ENCODE assay signal across 15 cellular contexts in the genomic region with DNA sequence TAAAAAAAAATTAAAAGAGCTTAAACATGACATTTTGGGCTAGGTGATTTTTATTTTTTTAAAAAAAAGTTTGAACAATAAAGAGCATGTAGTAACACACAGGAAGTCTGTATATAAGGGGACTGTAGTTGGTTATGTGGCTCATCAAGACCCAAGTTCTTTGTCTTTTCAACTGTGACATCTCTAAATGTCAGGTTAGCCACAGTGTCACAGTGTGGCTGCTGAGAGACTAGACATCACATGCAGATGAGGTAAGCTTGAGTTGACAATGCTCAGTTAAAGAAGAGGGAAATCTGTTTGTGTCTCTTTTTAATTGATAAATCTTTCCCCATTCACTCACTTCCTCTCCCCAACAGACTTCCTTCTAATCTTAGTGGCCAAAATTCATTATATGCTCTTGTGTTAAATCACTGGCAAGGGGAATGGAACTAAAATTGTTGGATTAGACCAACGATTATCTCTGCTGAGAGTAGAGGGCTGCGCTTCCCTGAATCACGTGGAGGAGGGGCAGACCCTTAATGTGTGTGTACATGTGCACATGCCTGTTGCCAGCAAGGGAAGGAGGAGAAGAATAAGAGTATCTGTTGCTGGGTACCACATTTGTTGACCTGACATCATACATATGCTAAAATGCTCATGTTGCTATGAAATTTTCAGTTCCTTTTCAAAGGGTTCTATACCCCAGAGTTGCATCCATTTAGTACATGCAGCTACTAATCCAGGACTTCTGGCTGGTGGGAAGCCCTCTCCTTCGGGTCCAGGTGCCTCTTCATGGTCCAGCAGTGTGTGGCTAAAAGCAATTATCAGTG.
DNase-seq lines count a peak whose midpoint lies in the region; ATAC-seq and TF ChIP-seq lines count a peak whose summit lies in the region.
"Had no signal": no experiment of that assay in that cellular context is flagged by ENCODE, and none has a peak within 500 bp of the region (broad histone marks: within the 10 kb centered on the region; RNA-seq: fewer than 3 reads in every experiment).

No MANE protein-coding gene starts in this region.

- H3K36me3 ChIP-seq in GM23338 (ENCODE audit: insufficient read depth) (no peaks in the 10 kb centered on the region; the same call in 1 of the 2 replicates), brain microvascular endothelial cell (replicated peaks) (no peaks in the 10 kb centered on the region)
- H3K36me3 ChIP-seq: ovary had no signal

- H3K27me3 ChIP-seq in GM23338 (ENCODE audit: insufficient read depth), result no peaks in the 10 kb centered on the region
- no peaks in the 10 kb centered on the region for H3K27me3 ChIP-seq in brain microvascular endothelial cell (replicated peaks)
- H3K27me3 ChIP-seq: ovary had no signal

- H3F3A ChIP-seq in GM23338 (replicated peaks; ENCODE audit: low read depth), result peaks cover 4% of the 10 kb centered on the region; the same call in 1 of the 2 replicates

- peaks cover 94% of the 10 kb centered on the region for H3K79me2 ChIP-seq in GM23338 (replicated peaks; ENCODE audit: insufficient read depth)

- peak overlapping the region; percentile 51 for H3K27ac ChIP-seq in GM23338 (ENCODE audit: low read depth)
- H3K27ac ChIP-seq in brain microvascular endothelial cell, result no peak overlapping the region
- H3K27ac ChIP-seq: epithelial cell of prostate, ovary had no signal

- no peak overlapping the region for H3K4me2 ChIP-seq in GM23338

- in situ Hi-C loops in brain microvascular endothelial cell (cut with HindIII; ENCODE audit: low pct_ligation_motif_present, low sequenced_read_pairs), result no loop called here

- H3K4me1 ChIP-seq in GM23338 (ENCODE audit: insufficient read depth), result peaks cover 30% of the 10 kb centered on the region
- H3K4me1 ChIP-seq: Caco-2 had no signal

- peaks cover 10% of the 10 kb centered on the region; the same call in 1 of the 2 replicates for H4K20me1 ChIP-seq in GM23338 (replicated peaks; ENCODE audit: insufficient read depth)

- H3K9me2 ChIP-seq in GM23338 (ENCODE audit: insufficient read depth), result no peaks in the 10 kb centered on the region

- peaks cover 32% of the 10 kb centered on the region; the same call in 2 of the 3 replicates for H3K36me3 Mint-ChIP-seq in GM23338 (ENCODE audit: low read depth)
- no peaks in the 10 kb centered on the region for H3K36me3 Mint-ChIP-seq in stimulated activated effector memory CD8-positive, alpha-beta T cell treated with anti-CD3 and anti-CD28 coated beads, Interleukin-12 subunit alpha, Interleukin-12 subunit beta, amount 100 ng/mL, for 72 hours
- H3K36me3 Mint-ChIP-seq in activated T-cell treated with anti-CD3 and anti-CD28 coated beads, Interleukin-2, amount 50 U/mL, for 4 hours (ENCODE audit: insufficient read depth), result peaks cover 5% of the 10 kb centered on the region

- ATAC-seq in GM18867 (IDR thresholded peaks at IDR 0.05; ENCODE audit: unreplicated experiment) (peak; percentile 43), GM23338 (no peak), GM18870 (IDR thresholded peaks at IDR 0.05; ENCODE audit: unreplicated experiment) (no peak)
- ATAC-seq in stimulated activated effector memory CD8-positive, alpha-beta T cell treated with anti-CD3 and anti-CD28 coated beads, Interleukin-12 subunit alpha, Interleukin-12 subunit beta, amount 100 ng/mL, for 72 hours, result peak; percentile 82
- no peak for ATAC-seq in activated T-cell treated with anti-CD3 and anti-CD28 coated beads, Interleukin-2, amount 50 U/mL, for 4 hours

- no peak overlapping the region for H3K4me3 Mint-ChIP-seq in GM23338
- no peak overlapping the region for H3K4me3 Mint-ChIP-seq in stimulated activated effector memory CD8-positive, alpha-beta T cell treated with anti-CD3 and anti-CD28 coated beads, Interleukin-12 subunit alpha, Interleukin-12 subunit beta, amount 100 ng/mL, for 72 hours
- H3K4me3 Mint-ChIP-seq in activated T-cell treated with anti-CD3 and anti-CD28 coated beads, Interleukin-2, amount 50 U/mL, for 4 hours, result no peak overlapping the region
- H3K4me3 Mint-ChIP-seq: activated T-cell treated with anti-CD3 and anti-CD28 coated beads, Interleukin-2, amount 50 U/mL, for 72 hours had no signal

- peak overlapping the region; percentile 69 for H3K27ac Mint-ChIP-seq in GM23338
- H3K27ac Mint-ChIP-seq in stimulated activated effector memory CD8-positive, alpha-beta T cell treated with anti-CD3 and anti-CD28 coated beads, Interleukin-12 subunit alpha, Interleukin-12 subunit beta, amount 100 ng/mL, for 72 hours, result no peak overlapping the region
- H3K27ac Mint-ChIP-seq: activated T-cell treated with anti-CD3 and anti-CD28 coated beads, Interleukin-2, amount 50 U/mL, for 72 hours had no signal

- TF ChIP-seq CTCF in GM23338 (conservative IDR thresholded peaks at IDR 0.05; ENCODE audit: low read depth in 2 of 2), result no peak
- no peak for TF ChIP-seq CTCF in brain microvascular endothelial cell (IDR thresholded peaks at IDR 0.05; ENCODE audit: low read depth, low read length, missing control alignments)

- peaks cover 18% of the 10 kb centered on the region for H3K4me1 Mint-ChIP-seq in GM23338
- H3K4me1 Mint-ChIP-seq in stimulated activated effector memory CD8-positive, alpha-beta T cell treated with anti-CD3 and anti-CD28 coated beads, Interleukin-12 subunit alpha, Interleukin-12 subunit beta, amount 100 ng/mL, for 72 hours, result no peaks in the 10 kb centered on the region
- no peaks in the 10 kb centered on the region for H3K4me1 Mint-ChIP-seq in activated T-cell treated with anti-CD3 and anti-CD28 coated beads, Interleukin-2, amount 50 U/mL, for 4 hours (ENCODE audit: low read depth)

- H3K4me3 ChIP-seq in GM23338 (no peak overlapping the region), brain microvascular endothelial cell (ENCODE audit: low read depth, low read length) (no peak overlapping the region)
- no peak overlapping the region for H3K4me3 ChIP-seq in Jurkat, Clone E6-1 (ENCODE audit: low read length)
- H3K4me3 ChIP-seq: ovary had no signal

- H2AFZ ChIP-seq in GM23338, result no peak overlapping the region

- peaks cover 6% of the 10 kb centered on the region for H3K27me3 Mint-ChIP-seq in GM23338 (ENCODE audit: insufficient read depth, low read depth, poor library complexity)
- H3K27me3 Mint-ChIP-seq in activated T-cell treated with anti-CD3 and anti-CD28 coated beads, Interleukin-2, amount 50 U/mL, for 4 hours (ENCODE audit: low read depth), result no peaks in the 10 kb centered on the region

- no peaks in the 10 kb centered on the region for H3K9me3 Mint-ChIP-seq in GM23338
- no peaks in the 10 kb centered on the region for H3K9me3 Mint-ChIP-seq in stimulated activated effector memory CD8-positive, alpha-beta T cell treated with anti-CD3 and anti-CD28 coated beads, Interleukin-12 subunit alpha, Interleukin-12 subunit beta, amount 100 ng/mL, for 72 hours
- H3K9me3 Mint-ChIP-seq in activated T-cell treated with anti-CD3 and anti-CD28 coated beads, Interleukin-2, amount 50 U/mL, for 4 hours, result no peaks in the 10 kb centered on the region
- H3K9me3 Mint-ChIP-seq: activated T-cell treated with anti-CD3 and anti-CD28 coated beads, Interleukin-2, amount 50 U/mL, for 72 hours had no signal

- DNase-seq in GM23338 (ENCODE audit: low spot score), result no peak
- DNase-seq in Jurkat, Clone E6-1 (ENCODE audit: low read depth, low spot score), result peak; percentile 56
- no peak for DNase-seq in stimulated activated effector memory CD8-positive, alpha-beta T cell treated with anti-CD3 and anti-CD28 coated beads, Interleukin-12 subunit alpha, Interleukin-12 subunit beta, amount 100 ng/mL, for 72 hours (ENCODE audit: low spot score in 2 of 2)
- no peak for DNase-seq in brain microvascular endothelial cell
- DNase-seq in activated T-cell treated with anti-CD3 and anti-CD28 coated beads, Interleukin-2, amount 50 U/mL, for 4 hours, result no peak
- DNase-seq: activated T-cell treated with anti-CD3 and anti-CD28 coated beads, Interleukin-2, amount 50 U/mL, for 72 hours; Caco-2; mesenchymal stem cell; NCI-H1092 treated with DMSO at 0.1 percent for 48 hours; NCI-H524; ovary; SIG-M5 had no signal

TF ChIP-seq in GM23338, 12 proteins besides CTCF, POLR2A, EP300 and RAD21 (continues in another document):
- TF ChIP-seq CREB1 (CRISPR knock-in tag; IDR thresholded peaks at IDR 0.05; ENCODE audit: low read depth), result no peak
- no peak for TF ChIP-seq ZNF331 (CRISPR knock-in tag; IDR thresholded peaks at IDR 0.05; ENCODE audit: low read depth)
- no peak for TF ChIP-seq STAT1 (IDR thresholded peaks at IDR 0.05; ENCODE audit: unreplicated experiment)
- TF ChIP-seq, protein P1, sequence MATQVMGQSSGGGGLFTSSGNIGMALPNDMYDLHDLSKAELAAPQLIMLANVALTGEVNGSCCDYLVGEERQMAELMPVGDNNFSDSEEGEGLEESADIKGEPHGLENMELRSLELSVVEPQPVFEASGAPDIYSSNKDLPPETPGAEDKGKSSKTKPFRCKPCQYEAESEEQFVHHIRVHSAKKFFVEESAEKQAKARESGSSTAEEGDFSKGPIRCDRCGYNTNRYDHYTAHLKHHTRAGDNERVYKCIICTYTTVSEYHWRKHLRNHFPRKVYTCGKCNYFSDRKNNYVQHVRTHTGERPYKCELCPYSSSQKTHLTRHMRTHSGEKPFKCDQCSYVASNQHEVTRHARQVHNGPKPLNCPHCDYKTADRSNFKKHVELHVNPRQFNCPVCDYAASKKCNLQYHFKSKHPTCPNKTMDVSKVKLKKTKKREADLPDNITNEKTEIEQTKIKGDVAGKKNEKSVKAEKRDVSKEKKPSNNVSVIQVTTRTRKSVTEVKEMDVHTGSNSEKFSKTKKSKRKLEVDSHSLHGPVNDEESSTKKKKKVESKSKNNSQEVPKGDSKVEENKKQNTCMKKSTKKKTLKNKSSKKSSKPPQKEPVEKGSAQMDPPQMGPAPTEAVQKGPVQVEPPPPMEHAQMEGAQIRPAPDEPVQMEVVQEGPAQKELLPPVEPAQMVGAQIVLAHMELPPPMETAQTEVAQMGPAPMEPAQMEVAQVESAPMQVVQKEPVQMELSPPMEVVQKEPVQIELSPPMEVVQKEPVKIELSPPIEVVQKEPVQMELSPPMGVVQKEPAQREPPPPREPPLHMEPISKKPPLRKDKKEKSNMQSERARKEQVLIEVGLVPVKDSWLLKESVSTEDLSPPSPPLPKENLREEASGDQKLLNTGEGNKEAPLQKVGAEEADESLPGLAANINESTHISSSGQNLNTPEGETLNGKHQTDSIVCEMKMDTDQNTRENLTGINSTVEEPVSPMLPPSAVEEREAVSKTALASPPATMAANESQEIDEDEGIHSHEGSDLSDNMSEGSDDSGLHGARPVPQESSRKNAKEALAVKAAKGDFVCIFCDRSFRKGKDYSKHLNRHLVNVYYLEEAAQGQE (IDR thresholded peaks at IDR 0.05; ENCODE audit: unreplicated experiment), result no peak
- no peak for TF ChIP-seq ZNF114 (CRISPR knock-in tag; IDR thresholded peaks at IDR 0.05)
- TF ChIP-seq EZH2 (IDR thresholded peaks at IDR 0.05; ENCODE audit: low read depth, unreplicated experiment), result no peak
- no peak for TF ChIP-seq EZH2phosphoT487 (IDR thresholded peaks at IDR 0.05; ENCODE audit: unreplicated experiment)
- TF ChIP-seq JUNB (IDR thresholded peaks at IDR 0.05; ENCODE audit: unreplicated experiment), result no peak

Comparison
In these comparisons a context has a peak if more than half of its experiments do, and no peak if none do; other contexts are left out.
1. ATAC-seq: peak in GM18867 (single experiment) and stimulated activated effector memory CD8-positive, alpha-beta T cell treated with anti-CD3 and anti-CD28 coated beads, Interleukin-12 subunit alpha, Interleukin-12 subunit beta, amount 100 ng/mL, for 72 hours (single experiment); none in GM23338 (single experiment), GM18870 (single experiment) and activated T-cell treated with anti-CD3 and anti-CD28 coated beads, Interleukin-2, amount 50 U/mL, for 4 hours (0 of 2).